ENCODE assay signal across 25 cellular contexts in the genomic region with DNA sequence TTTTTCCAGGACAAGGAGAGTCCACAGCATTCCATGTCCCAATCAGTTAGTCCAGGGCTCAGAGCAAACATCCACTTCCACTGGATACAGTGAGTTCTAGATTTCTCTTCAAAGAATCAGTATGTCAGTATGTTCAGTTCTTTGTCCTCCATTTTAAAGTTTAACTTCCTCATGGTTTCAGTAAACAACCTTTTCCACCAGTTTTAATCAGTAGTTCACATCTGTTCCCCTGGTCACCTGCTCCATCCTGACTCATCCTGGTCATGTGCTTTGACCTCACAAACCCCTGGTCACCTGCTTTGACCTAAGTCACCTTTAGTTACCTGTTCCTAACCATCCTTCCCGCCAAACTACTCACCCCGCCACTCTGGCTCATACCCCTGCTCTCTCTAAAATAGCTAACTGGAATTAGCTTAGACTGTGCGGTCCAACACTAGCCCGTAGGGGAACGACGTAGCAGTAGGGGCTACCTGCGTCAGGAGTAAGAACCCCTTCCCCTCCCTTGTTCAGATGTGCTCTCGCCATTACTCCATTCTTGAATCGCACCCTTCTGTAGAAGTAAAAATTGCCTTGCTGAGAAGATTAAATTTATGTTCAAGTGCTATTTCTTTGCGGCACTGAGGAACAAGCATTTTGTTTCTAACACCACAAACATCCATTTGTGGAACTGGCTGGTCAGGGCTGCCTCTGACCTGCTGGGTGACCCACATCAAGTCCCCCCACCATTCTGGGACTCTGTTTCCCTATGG. TPM values are rescaled to one million over a fixed set of nuclear protein-coding genes. Genes with fewer than 3 reads are reported as not detected.
DNase-seq lines count a peak whose midpoint lies in the region; ATAC-seq, FAIRE-seq and TF ChIP-seq lines count a peak whose summit lies in the region.
"Had no signal": no experiment of that assay in that cellular context is flagged by ENCODE, and none has a peak within 500 bp of the region (broad histone marks: within the 10 kb centered on the region; RNA-seq: fewer than 3 reads in every experiment).

No MANE protein-coding gene starts in this region.

- no peak overlapping the region for H2BK20ac ChIP-seq in H1 (ENCODE audit: low read length)

- TF ChIP-seq CTCF in H1 (IDR thresholded peaks at IDR 0.05; ENCODE audit: control extremely low read depth in 1 of 3, insufficient read depth in 1 of 3, low read depth in 1 of 3, low read length in 3 of 3) (no peak), tibial nerve (IDR thresholded peaks at IDR 0.05) (no peak)

- POLR2A ChIA-PET in H1 (lab: Charles Lee; ENCODE audit: partially characterized antibody), result no interaction called here

- no peak for TF ChIP-seq EP300 in H1 (IDR thresholded peaks at IDR 0.05; ENCODE audit: borderline replicate concordance in 1 of 2, low read depth in 2 of 2, low read length in 2 of 2)
- no peak for TF ChIP-seq EP300 in tibial nerve (IDR thresholded peaks at IDR 0.05)

- no peak for ATAC-seq in stimulated activated naive CD8-positive, alpha-beta T cell treated with anti-CD3 and anti-CD28 coated beads, Interleukin-15, amount 100 ng/mL, for 72 hours
- no peak for ATAC-seq in HG03378 (IDR thresholded peaks at IDR 0.05; ENCODE audit: unreplicated experiment)
- ATAC-seq: esophagus mucosa, foreskin keratinocyte, mucosa of descending colon had no signal

- H3K4me2 ChIP-seq in H1 (ENCODE audit: insufficient read depth in 1 of 2, low read depth in 2 of 2, low read length in 2 of 2) (no peak overlapping the region), trophoblast cell (ENCODE audit: low read length) (no peak overlapping the region)

- peak overlapping the region; percentile 57 for H3K27ac Mint-ChIP-seq in stimulated activated naive CD8-positive, alpha-beta T cell treated with anti-CD3 and anti-CD28 coated beads, Interleukin-15, Interleukin-2, amounts not matched to agents 100 ng/mL and 50 ng/mL, for 24 hours
- H3K27ac Mint-ChIP-seq in stimulated activated naive CD8-positive, alpha-beta T cell treated with anti-CD3 and anti-CD28 coated beads, Interleukin-15, amount 100 ng/mL, for 72 hours, result peak overlapping the region in 1 of 2 donors; percentile 28
- H3K27ac Mint-ChIP-seq: activated B cell treated with CpG ODN at 0.5 μM for 24 hours; activated CD4-positive, alpha-beta memory T cell treated with anti-CD3 and anti-CD28 coated beads for 36 hours; brain; progenitor cell of endocrine pancreas had no signal

- no peak overlapping the region for H2AFZ ChIP-seq in H1 (ENCODE audit: low read length)
- no peak overlapping the region for H2AFZ ChIP-seq in trophoblast cell (ENCODE audit: insufficient read depth, low read length, poor library complexity)

- H3K23me2 ChIP-seq in H1 (ENCODE audit: low read depth, low read length), result no peaks in the 10 kb centered on the region

- WGBS in H1 (ENCODE audit: extremely low coverage in 1 of 2, insufficient coverage in 1 of 2, insufficient read length in 1 of 2, insufficient replicate concordance in 2 of 2, low coverage in 1 of 2, low lambda C conversion rate in 2 of 2, missing lambda C conversion rate in 1 of 2), 2 experiments, result 91% methylated on average over 10 of the region's 10 CpGs; no CpG with 5 or more reads in 1 of the 2 experiments
- WGBS in trophoblast cell (ENCODE audit: extremely low coverage, insufficient coverage, insufficient read length), result no CpG with 5 or more reads among the region's 10 CpGs
- WGBS in tibial nerve, 2 donors, result 88 to 96% methylated on average over 10 of the region's 10 CpGs

- no peak for DNase-seq in stimulated activated naive CD8-positive, alpha-beta T cell treated with anti-CD3 and anti-CD28 coated beads, Interleukin-15, amount 100 ng/mL, for 72 hours
- DNase-seq in H1 (ENCODE audit: low read depth in 1 of 2, low spot score in 2 of 2), result no peak
- DNase-seq in trophoblast cell, result peak; percentile 88 to 92
- DNase-seq in tibial nerve (ENCODE audit: low spot score in 2 of 2), result no peak
- DNase-seq in occipital lobe (lab: John Stamatoyannopoulos, UW), result no peak
- DNase-seq in HCEC 1CT, result no peak
- DNase-seq: activated B cell treated with CpG ODN at 0.5 μM for 24 hours; activated CD4-positive, alpha-beta memory T cell treated with anti-CD3 and anti-CD28 coated beads for 36 hours; activated gamma-delta T cell; activated T-cell treated with anti-CD3 and anti-CD28 coated beads for 4 hours; C1 segment of cervical spinal cord; effector CD8-positive, alpha-beta T cell; foreskin keratinocyte; mucosa of descending colon; OCI-M1; stimulated activated CD8-positive, alpha-beta memory T cell treated with anti-CD3 and anti-CD28 coated beads, Interleukin-4, amount 100 ng/mL, for 48 hours; T-helper 9 cell had no signal

- H2BK15ac ChIP-seq in H1 (ENCODE audit: low read length), result no peak overlapping the region

- no peak for FAIRE-seq in H1 (lab: Jason Lieb, UNC)
- FAIRE-seq: D721Med, GM19239 had no signal

- peaks cover 23% of the 10 kb centered on the region for H3K4me1 Mint-ChIP-seq in stimulated activated naive CD8-positive, alpha-beta T cell treated with anti-CD3 and anti-CD28 coated beads, Interleukin-15, Interleukin-2, amounts not matched to agents 100 ng/mL and 50 ng/mL, for 24 hours (ENCODE audit: low read depth)
- peaks cover 24% of the 10 kb centered on the region for H3K4me1 Mint-ChIP-seq in stimulated activated naive CD8-positive, alpha-beta T cell treated with anti-CD3 and anti-CD28 coated beads, Interleukin-15, amount 100 ng/mL, for 72 hours
- H3K4me1 Mint-ChIP-seq: brain had no signal

- H3K4me3 ChIP-seq in H1 (ENCODE audit: extremely low read depth in 1 of 4, insufficient read depth in 2 of 4, low read depth in 3 of 4, low read length in 4 of 4) (no peak overlapping the region), trophoblast cell (ENCODE audit: low read depth, low read length) (no peak overlapping the region), tibial nerve (peak overlapping the region in 1 of 4 donors; percentile 71)
- H3K4me3 ChIP-seq: mucosa of descending colon had no signal

- CTCF ChIA-PET in H1 (lab: Charles Lee; ENCODE audit: partially characterized antibody), result interaction anchor here (0.9 kb wide), 1 partner anchor 20 kb away, joined by 3 read pairs; no protein-coding TSS in a partner anchor

- no peak overlapping the region for H3K27ac ChIP-seq in H1 (ENCODE audit: low read depth, low read length)
- peak overlapping the region; percentile 57 for H3K27ac ChIP-seq in trophoblast cell (ENCODE audit: low read depth, low read length)
- no peak overlapping the region for H3K27ac ChIP-seq in tibial nerve
- H3K27ac ChIP-seq: foreskin keratinocyte had no signal

- H2AK5ac ChIP-seq in H1 (ENCODE audit: low read depth, low read length) (0 out of 2 replicates have a peak overlapping the region, but pooled peaks have one; percentile 39), trophoblast cell (ENCODE audit: low read length) (peak overlapping the region; percentile 70)

- TF ChIP-seq POLR2A in H1 (IDR thresholded peaks at IDR 0.05; ENCODE audit: control extremely low read depth in 1 of 2, low read depth in 2 of 2, low read length in 2 of 2), result no peak
- no peak for TF ChIP-seq POLR2A in tibial nerve (IDR thresholded peaks at IDR 0.05)

- no peaks in the 10 kb centered on the region for H3K79me2 ChIP-seq in H1 (ENCODE audit: control insufficient read depth in 1 of 2, insufficient read depth in 2 of 2, low read length in 2 of 2)
- peaks cover 17% of the 10 kb centered on the region for H3K79me2 ChIP-seq in trophoblast cell (ENCODE audit: control insufficient read depth, insufficient read depth, low read length, poor library complexity)

- H3K9me3 ChIP-seq in H1 (ENCODE audit: insufficient read depth in 2 of 2, low read depth in 1 of 2, low read length in 1 of 2), result no peaks in the 10 kb centered on the region
- peaks cover 22% of the 10 kb centered on the region for H3K9me3 ChIP-seq in trophoblast cell (ENCODE audit: insufficient read depth, low read depth, low read length)
- no peaks in the 10 kb centered on the region for H3K9me3 ChIP-seq in tibial nerve

- H2BK120ac ChIP-seq in H1 (replicated peaks; ENCODE audit: low read depth, low read length), result no peak overlapping the region
- H2BK120ac ChIP-seq in trophoblast cell (ENCODE audit: insufficient read depth, low read length, poor library complexity), result peak overlapping the region; percentile 79

- H2BK5ac ChIP-seq in H1 (ENCODE audit: low read depth, low read length) (no peak overlapping the region), trophoblast cell (ENCODE audit: low read depth, low read length, poor library complexity) (peak overlapping the region; percentile 24)

- no peak overlapping the region for H4K8ac ChIP-seq in H1 (ENCODE audit: extremely low read depth, insufficient read depth, low read length)
- H4K8ac ChIP-seq in trophoblast cell (ENCODE audit: low read depth, low read length), result no peak overlapping the region

- no peak overlapping the region for H3K4me3 Mint-ChIP-seq in stimulated activated naive CD8-positive, alpha-beta T cell treated with anti-CD3 and anti-CD28 coated beads, Interleukin-15, Interleukin-2, amounts not matched to agents 100 ng/mL and 50 ng/mL, for 24 hours
- no peak overlapping the region for H3K4me3 Mint-ChIP-seq in stimulated activated naive CD8-positive, alpha-beta T cell treated with anti-CD3 and anti-CD28 coated beads, Interleukin-15, amount 100 ng/mL, for 72 hours
- H3K4me3 Mint-ChIP-seq: activated B cell treated with CpG ODN at 0.5 μM for 24 hours; activated CD4-positive, alpha-beta memory T cell treated with anti-CD3 and anti-CD28 coated beads for 36 hours; brain; neural crest cell had no signal

- H3K4ac ChIP-seq in H1 (replicated peaks; ENCODE audit: insufficient read length, low read depth, low read length) (no peak overlapping the region), trophoblast cell (ENCODE audit: low read depth, low read length) (no peak overlapping the region)

- H3K23ac ChIP-seq in H1 (ENCODE audit: insufficient read length) (no peak overlapping the region), trophoblast cell (ENCODE audit: low read length) (no peak overlapping the region)

- H3K9ac ChIP-seq in H1 (replicated peaks in 1 of 4; ENCODE audit: extremely low read depth in 1 of 4, low read depth in 3 of 4, low read length in 3 of 4) (peak overlapping the region in 1 of 4 experiments; percentile 10; a peak in 1 of 7 replicates), trophoblast cell (ENCODE audit: low read length) (no peak overlapping the region)

- no peaks in the 10 kb centered on the region for H3K36me3 ChIP-seq in H1 (ENCODE audit: control insufficient read depth in 2 of 4, insufficient read depth in 4 of 4, low read length in 3 of 4)
- H3K36me3 ChIP-seq in trophoblast cell (ENCODE audit: control insufficient read depth in 1 of 2, insufficient read depth in 2 of 2, low read length in 2 of 2), result peaks cover 2 to 11% of the 10 kb centered on the region in 2 experiments
- H3K36me3 ChIP-seq in tibial nerve, result peaks cover 0 to 28% (median 0%) of the 10 kb centered on the region in 3 donors

- H3K27me3 ChIP-seq in H1 (replicated peaks in 1 of 4; ENCODE audit: control insufficient read depth in 3 of 4, extremely low read depth in 1 of 4, insufficient read depth in 3 of 4, low read length in 3 of 4), result no peaks in the 10 kb centered on the region
- no peaks in the 10 kb centered on the region for H3K27me3 ChIP-seq in trophoblast cell (ENCODE audit: insufficient read depth, low read length)
- no peaks in the 10 kb centered on the region for H3K27me3 ChIP-seq in tibial nerve
- H3K27me3 ChIP-seq: foreskin keratinocyte had no signal

- H4K91ac ChIP-seq in H1 (replicated peaks; ENCODE audit: insufficient read length, low read length) (no peak overlapping the region), trophoblast cell (ENCODE audit: low read depth, low read length) (peak overlapping the region; percentile 98)

- H3K14ac ChIP-seq in H1 (ENCODE audit: insufficient read length), result no peak overlapping the region
- H3K14ac ChIP-seq in trophoblast cell (ENCODE audit: low read length), result peak overlapping the region; percentile 8

- no peak for TF ChIP-seq RAD21 in H1 (IDR thresholded peaks at IDR 0.05 in 1 of 2, conservative IDR thresholded peaks at IDR 0.05 in 1 of 2; ENCODE audit: low read depth in 2 of 2, low read length in 2 of 2)

- H3K79me1 ChIP-seq in H1 (ENCODE audit: low read depth, low read length) (no peaks in the 10 kb centered on the region), trophoblast cell (ENCODE audit: low read length) (peaks cover 71% of the 10 kb centered on the region)

- peaks cover 38% of the 10 kb centered on the region for H3K36me3 Mint-ChIP-seq in stimulated activated naive CD8-positive, alpha-beta T cell treated with anti-CD3 and anti-CD28 coated beads, Interleukin-15, Interleukin-2, amounts not matched to agents 100 ng/mL and 50 ng/mL, for 24 hours (ENCODE audit: low read depth)
- H3K36me3 Mint-ChIP-seq: brain had no signal

- no peak overlapping the region for H4K12ac ChIP-seq in trophoblast cell (ENCODE audit: low read depth, low read length)

- peaks cover 13% of the 10 kb centered on the region for H3K9me3 Mint-ChIP-seq in stimulated activated naive CD8-positive, alpha-beta T cell treated with anti-CD3 and anti-CD28 coated beads, Interleukin-15, Interleukin-2, amounts not matched to agents 100 ng/mL and 50 ng/mL, for 24 hours
- H3K9me3 Mint-ChIP-seq in stimulated activated naive CD8-positive, alpha-beta T cell treated with anti-CD3 and anti-CD28 coated beads, Interleukin-15, amount 100 ng/mL, for 72 hours, result peaks cover 11 to 25% of the 10 kb centered on the region in 2 donors
- H3K9me3 Mint-ChIP-seq: neural crest cell had no signal

- H3K4me1 ChIP-seq in H1 (replicated peaks in 1 of 4; ENCODE audit: control insufficient read depth in 3 of 4, insufficient read depth in 4 of 4, low read length in 3 of 4) (peaks cover 0 to 9% (median 5%) of the 10 kb centered on the region in 4 experiments; a peak in 6 of 7 replicates), trophoblast cell (ENCODE audit: control insufficient read depth in 1 of 2, insufficient read depth in 2 of 2, low read length in 2 of 2) (peaks cover 53 to 62% of the 10 kb centered on the region in 2 experiments), tibial nerve (peaks cover 0 to 72% (median 30%) of the 10 kb centered on the region in 4 donors)
- H3K4me1 ChIP-seq: foreskin keratinocyte had no signal

- H3K18ac ChIP-seq in H1 (ENCODE audit: extremely low read depth, low read length) (no peak overlapping the region), trophoblast cell (ENCODE audit: low read length) (peak overlapping the region; percentile 31)

- no peaks in the 10 kb centered on the region for H3K27me3 Mint-ChIP-seq in stimulated activated naive CD8-positive, alpha-beta T cell treated with anti-CD3 and anti-CD28 coated beads, Interleukin-15, Interleukin-2, amounts not matched to agents 100 ng/mL and 50 ng/mL, for 24 hours
- no peaks in the 10 kb centered on the region for H3K27me3 Mint-ChIP-seq in stimulated activated naive CD8-positive, alpha-beta T cell treated with anti-CD3 and anti-CD28 coated beads, Interleukin-15, amount 100 ng/mL, for 72 hours
- H3K27me3 Mint-ChIP-seq: activated B cell treated with CpG ODN at 0.5 μM for 24 hours; activated CD4-positive, alpha-beta memory T cell treated with anti-CD3 and anti-CD28 coated beads for 36 hours had no signal

- H3K56ac ChIP-seq in H1 (replicated peaks; ENCODE audit: insufficient read length, low read depth, low read length), result no peak overlapping the region

- H4K5ac ChIP-seq in H1 (ENCODE audit: insufficient read length, low read depth, low read length), result no peak overlapping the region

- H2BK12ac ChIP-seq in H1 (ENCODE audit: low read depth, low read length), result no peak overlapping the region
- peak overlapping the region; percentile 81 for H2BK12ac ChIP-seq in trophoblast cell (ENCODE audit: low read length)

- no peaks in the 10 kb centered on the region for H4K20me1 ChIP-seq in H1 (replicated peaks in 1 of 2; ENCODE audit: control insufficient read depth in 1 of 2, insufficient read depth in 2 of 2, low read length in 2 of 2)

RNA-seq across cellular contexts. Expression of gene ENG, which starts 5.5 kb away (rescaled TPM):
- total RNA-seq in H1 (2021; fragmentation: NEBNext Ultra II Directional; extraction: Animal tissue kit (Norgen Biotek cat#: 25700)), result 4.2 and 4.4 TPM in 2 replicates
- 1.8 and 3.2 TPM in 2 replicates for polyA plus RNA-seq in H1 (2011; rRNA removed)
- 1.1 TPM for polyA plus RNA-seq in H1 (2011; cell fraction: cytosol; rRNA removed)
- 2.7 TPM for polyA plus RNA-seq in H1 (2011; cell fraction: nucleus; rRNA removed)
- 3.7 to 5.2 TPM (median 4.0 TPM) in 4 replicates for polyA plus RNA-seq in H1 (2012, experiment 1 of 2)
- 2.6 TPM for polyA plus RNA-seq in H1 (2012, experiment 2 of 2)
- polyA plus RNA-seq in H1 (2013, experiment 1 of 2), result 6.7 TPM
- polyA plus RNA-seq in H1 (2013, experiment 2 of 2), result 7.6 TPM
- polyA minus RNA-seq in H1 (2011; rRNA and poly(A)+ RNA removed), result 1.4 and 2.4 TPM in 2 replicates
- polyA minus RNA-seq in H1 (2011; cell fraction: cytosol; rRNA and poly(A)+ RNA removed), result 2.3 TPM
- 2.5 TPM for polyA minus RNA-seq in H1 (2011; cell fraction: nucleus; rRNA and poly(A)+ RNA removed)
- 68.9 and 73.1 TPM in 2 replicates for polyA plus RNA-seq in trophoblast cell (2013)
- total RNA-seq in tibial nerve (100 to 1,000 TPM in 1 of 4 donors, 10 to 100 TPM in 3; 24.9 to 137 (median 85.6) TPM), occipital lobe (0.16 TPM)

RNA-seq across cellular contexts. Expression of gene AK1, which starts 28.5 kb away (rescaled TPM):
- 35.9 and 37.9 TPM in 2 replicates for total RNA-seq in H1 (2021; fragmentation: NEBNext Ultra II Directional; extraction: Animal tissue kit (Norgen Biotek cat#: 25700))
- polyA plus RNA-seq in H1 (2011; rRNA removed), result 39.2 and 44.1 TPM in 2 replicates
- polyA plus RNA-seq in H1 (2011; cell fraction: cytosol; rRNA removed), result 45.5 TPM
- 32.0 TPM for polyA plus RNA-seq in H1 (2011; cell fraction: nucleus; rRNA removed)
- 32.5 to 48.8 TPM (median 43.2 TPM) in 4 replicates for polyA plus RNA-seq in H1 (2012, experiment 1 of 2)
- 31.3 TPM for polyA plus RNA-seq in H1 (2012, experiment 2 of 2)
- polyA plus RNA-seq in H1 (2013, experiment 1 of 2), result 26.6 TPM
- polyA plus RNA-seq in H1 (2013, experiment 2 of 2), result 24.9 TPM
- polyA minus RNA-seq in H1 (2011; rRNA and poly(A)+ RNA removed), result 9.5 and 12.8 TPM in 2 replicates
- 2.6 TPM for polyA minus RNA-seq in H1 (2011; cell fraction: cytosol; rRNA and poly(A)+ RNA removed)
- 6.3 TPM for polyA minus RNA-seq in H1 (2011; cell fraction: nucleus; rRNA and poly(A)+ RNA removed)
- 33.2 and 34.2 TPM in 2 replicates for polyA plus RNA-seq in trophoblast cell (2013)
- total RNA-seq in tibial nerve, result 10 to 100 TPM; 29.9 to 65.1 (median 38.7) TPM
- 28.4 TPM for total RNA-seq in occipital lobe

RNA-seq across cellular contexts. Expression of gene FPGS, which starts 46.2 kb away (rescaled TPM):
- total RNA-seq in H1 (2021; fragmentation: NEBNext Ultra II Directional; extraction: Animal tissue kit (Norgen Biotek cat#: 25700)), result 62.4 and 63.7 TPM in 2 replicates
- polyA plus RNA-seq in H1 (2011; rRNA removed), result 83.0 and 125 TPM in 2 replicates
- 71.0 TPM for polyA plus RNA-seq in H1 (2011; cell fraction: cytosol; rRNA removed)
- polyA plus RNA-seq in H1 (2011; cell fraction: nucleus; rRNA removed), result 156 TPM
- polyA plus RNA-seq in H1 (2012, experiment 1 of 2), result 56.8 to 70.0 TPM (median 66.4 TPM) in 4 replicates
- polyA plus RNA-seq in H1 (2012, experiment 2 of 2), result 58.0 TPM
- polyA plus RNA-seq in H1 (2013, experiment 1 of 2), result 38.7 TPM
- 35.7 TPM for polyA plus RNA-seq in H1 (2013, experiment 2 of 2)
- 55.2 and 85.0 TPM in 2 replicates for polyA minus RNA-seq in H1 (2011; rRNA and poly(A)+ RNA removed)
- 72.3 TPM for polyA minus RNA-seq in H1 (2011; cell fraction: cytosol; rRNA and poly(A)+ RNA removed)
- 52.7 TPM for polyA minus RNA-seq in H1 (2011; cell fraction: nucleus; rRNA and poly(A)+ RNA removed)
- 21.9 and 22.3 TPM in 2 replicates for polyA plus RNA-seq in trophoblast cell (2013)
- total RNA-seq in tibial nerve (100 to 1,000 TPM; 136 to 309 (median 143) TPM), occipital lobe (18.1 TPM)

RNA-seq across cellular contexts. Expression of gene ST6GALNAC6, which starts 50.5 kb away (rescaled TPM):
- total RNA-seq in H1 (2021; fragmentation: NEBNext Ultra II Directional; extraction: Animal tissue kit (Norgen Biotek cat#: 25700)), result 37.7 and 43.7 TPM in 2 replicates
- polyA plus RNA-seq in H1 (2011; rRNA removed), result 64.4 and 72.9 TPM in 2 replicates
- 60.4 TPM for polyA plus RNA-seq in H1 (2011; cell fraction: cytosol; rRNA removed)
- 54.5 TPM for polyA plus RNA-seq in H1 (2011; cell fraction: nucleus; rRNA removed)
- 22.5 to 37.7 TPM (median 31.4 TPM) in 4 replicates for polyA plus RNA-seq in H1 (2012, experiment 1 of 2)
- 33.2 TPM for polyA plus RNA-seq in H1 (2012, experiment 2 of 2)
- 27.2 TPM for polyA plus RNA-seq in H1 (2013, experiment 1 of 2)
- polyA plus RNA-seq in H1 (2013, experiment 2 of 2), result 27.7 TPM
- polyA minus RNA-seq in H1 (2011; rRNA and poly(A)+ RNA removed), result 40.3 and 44.6 TPM in 2 replicates
- 18.6 TPM for polyA minus RNA-seq in H1 (2011; cell fraction: cytosol; rRNA and poly(A)+ RNA removed)
- 23.3 TPM for polyA minus RNA-seq in H1 (2011; cell fraction: nucleus; rRNA and poly(A)+ RNA removed)
- polyA plus RNA-seq in trophoblast cell (2013), result 9.1 and 10.5 TPM in 2 replicates
- 100 to 1,000 TPM; 108 to 193 (median 172) TPM for total RNA-seq in tibial nerve
- total RNA-seq in occipital lobe, result 31.8 TPM

Comparison
In these comparisons a context has a peak if more than half of its experiments do, and no peak if none do; other contexts are left out.
1. DNase-seq: peak in trophoblast cell (2 of 2); none in stimulated activated naive CD8-positive, alpha-beta T cell treated with anti-CD3 and anti-CD28 coated beads, Interleukin-15, amount 100 ng/mL, for 72 hours (0 of 2), H1 (0 of 2), tibial nerve (0 of 2), occipital lobe (single experiment) and HCEC 1CT (single experiment).